4 cellular contexts compared by ENCODE assay signal in genomic region chr20:54436410-54436809, GRCh38. TPM values are rescaled to one million over a fixed set of nuclear protein-coding genes. Genes with fewer than 3 reads are reported as not detected.
"Had no signal": no experiment of that assay in that cellular context is flagged by ENCODE, and none has a peak within 500 bp of the region (broad histone marks: within the 10 kb centered on the region; RNA-seq: fewer than 3 reads in every experiment).

No MANE protein-coding gene starts in this region.

RNA-seq across cellular contexts. Expression of gene DOK5, which starts 39.0 kb away (rescaled TPM):
- total RNA-seq: LHCN-M2, M059J, MCF 10A, NCI-H460 had no signal
